ENCODE assay signal across 1 cellular context in genomic region chr7:21028990-21029337, GRCh38.
TF ChIP-seq lines count a peak whose summit lies in the region.

No MANE protein-coding gene starts in this region.

TF ChIP-seq in GM23338, 12 proteins besides CTCF, POLR2A, EP300 and RAD21 (continued from another document):
- no peak for TF ChIP-seq REST (IDR thresholded peaks at IDR 0.05; ENCODE audit: unreplicated experiment)
- no peak for TF ChIP-seq EZH2 (IDR thresholded peaks at IDR 0.05; ENCODE audit: low read depth, unreplicated experiment)
- no peak for TF ChIP-seq JUNB (IDR thresholded peaks at IDR 0.05; ENCODE audit: unreplicated experiment)
- no peak for TF ChIP-seq NANOG (IDR thresholded peaks at IDR 0.05; ENCODE audit: borderline replicate concordance)
- TF ChIP-seq ZNF331 (CRISPR knock-in tag; IDR thresholded peaks at IDR 0.05; ENCODE audit: low read depth), result no peak
